Comparison of ENCODE assay signal across 8 cellular contexts in genomic region chr2:9178905-9179571, GRCh38.
A peak's percentile ranks its signal among the peaks of the same experiment; 100 is the strongest.
DNase-seq lines count a peak whose midpoint lies in the region; ATAC-seq, FAIRE-seq and TF ChIP-seq lines count a peak whose summit lies in the region.

No MANE protein-coding gene starts in this region.

- in situ Hi-C loops in GM13976 (cut with MboI; ENCODE audit: low sequenced_read_pairs, unreplicated experiment): no loop called here

- H3K79me2 ChIP-seq in parathyroid adenoma: no peaks in the 10 kb centered on the region

- peak overlapping the region; percentile 56 for H3K27ac ChIP-seq in parathyroid adenoma

- no peaks in the 10 kb centered on the region for H3K9me3 ChIP-seq in parathyroid adenoma (ENCODE audit: control insufficient read depth, low read length)

- no peak overlapping the region for H3K9ac ChIP-seq in parathyroid adenoma

- H3K27me3 ChIP-seq in parathyroid adenoma (ENCODE audit: control insufficient read depth, insufficient read depth, low read length): no peaks in the 10 kb centered on the region

- DNase-seq in AG08396 (ENCODE audit: low spot score): peak; percentile 66
- DNase-seq in RCC 7860 (ENCODE audit: low spot score): peak; percentile 80
- DNase-seq in fibroblast of the conjunctiva (ENCODE audit: low read depth): peak; percentile 43
- DNase-seq in GF-D8 (lab: John Stamatoyannopoulos, UW): no peak
- no peak for DNase-seq in GM13976 (ENCODE audit: low spot score)

- H3K36me3 ChIP-seq in parathyroid adenoma (ENCODE audit: control insufficient read depth, insufficient read depth, low read length): no peaks in the 10 kb centered on the region

- peak overlapping the region; percentile 59 for H3K4me2 ChIP-seq in parathyroid adenoma (ENCODE audit: low read length)

- peak overlapping the region; percentile 20 for H3K4me3 ChIP-seq in parathyroid adenoma (ENCODE audit: low read depth, low read length)

- peaks cover 9% of the 10 kb centered on the region for H3K4me1 ChIP-seq in parathyroid adenoma

- ATAC-seq in HG03060 (IDR thresholded peaks at IDR 0.05; ENCODE audit: low read depth, unreplicated experiment) (peak; percentile 43), GM18519 (IDR thresholded peaks at IDR 0.05; ENCODE audit: low FRiP score, unreplicated experiment) (no peak)

- peak overlapping the region; percentile 46 for H2AFZ ChIP-seq in parathyroid adenoma

- FAIRE-seq in RCC 7860 (lab: Jason Lieb, UNC): peak; percentile 82

- no peak for TF ChIP-seq CTCF in parathyroid adenoma (IDR thresholded peaks at IDR 0.05)
- TF ChIP-seq CTCF in GM13976 (IDR thresholded peaks at IDR 0.05; ENCODE audit: borderline replicate concordance, control extremely low read depth, extremely low read depth, insufficient read depth, missing control alignments): no peak

Comparison
In these comparisons a context has a peak if more than half of its experiments do, and no peak if none do; other contexts are left out.
1. DNase-seq: peak in AG08396 (single experiment), RCC 7860 (single experiment) and fibroblast of the conjunctiva (single experiment); none in GF-D8 (single experiment) and GM13976 (single experiment).